Comparison of ENCODE assay signal across 30 cellular contexts in the genomic region with DNA sequence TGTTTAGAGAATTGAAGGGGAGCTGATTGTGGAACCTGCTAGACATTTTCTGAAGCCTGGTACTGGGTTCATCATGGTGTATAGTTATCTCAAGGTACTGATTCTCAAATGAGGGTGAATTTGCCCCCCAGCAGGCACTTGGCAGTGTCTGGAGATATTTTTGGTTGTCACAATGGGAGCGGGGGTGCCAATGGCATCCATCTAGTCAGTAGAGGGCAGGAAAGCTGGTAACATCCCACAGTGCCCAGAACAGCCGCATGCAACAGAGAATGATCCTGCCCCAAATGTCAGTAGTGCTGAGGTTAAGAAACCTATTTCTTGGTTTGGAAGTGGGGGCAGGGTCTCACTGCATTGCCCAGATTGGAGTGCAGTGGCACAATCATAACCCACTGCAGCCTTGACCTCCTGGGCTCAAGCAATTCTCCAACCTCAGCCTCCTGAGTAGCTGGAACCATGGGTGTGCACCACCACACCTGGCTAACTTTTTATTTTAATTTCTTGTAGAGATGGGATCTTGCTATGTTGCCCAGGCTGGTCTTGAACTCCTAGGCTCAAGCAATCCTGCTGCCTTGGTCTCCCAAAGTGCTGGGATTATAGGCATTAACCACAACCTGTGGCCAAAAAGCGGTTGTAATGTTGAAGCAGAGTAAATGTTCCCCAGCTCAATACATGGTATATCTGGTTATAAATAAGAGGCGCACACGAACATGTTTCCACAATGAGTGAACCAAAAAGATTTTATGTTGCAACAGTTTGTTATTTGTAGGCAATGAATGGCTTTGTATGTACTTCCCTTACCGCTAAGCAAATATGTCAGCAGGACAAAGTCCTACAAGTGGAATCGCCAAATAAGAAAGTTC.
"Had no signal": no experiment of that assay in that cellular context is flagged by ENCODE, and none has a peak within 500 bp of the region (broad histone marks: within the 10 kb centered on the region; RNA-seq: fewer than 3 reads in every experiment).

No MANE protein-coding gene starts in this region.

- H3K36me3 ChIP-seq: neutrophil, pancreas, prostate gland, spleen, suprapubic skin, tibial artery, transverse colon, upper lobe of right lung, uterus had no signal

- H3K4me2 ChIP-seq: smooth muscle cell had no signal

- H3K4me3 Mint-ChIP-seq: naive thymus-derived CD8-positive, alpha-beta T cell; natural killer cell treated with Interleukin-12 subunit alpha and Interleukin-12 subunit beta and Interleukin-15 and Interleukin-18, amount 100 ng/mL, for 72 hours; nephron progenitor cell; neural crest cell; stimulated activated memory B cell treated with anti-CD40 and anti-IgM and Interleukin-4, amounts not matched to agents 10 μg/mL and 1 μg/mL and 100 μg/mL, for 72 hours; stimulated activated naive CD8-positive, alpha-beta T cell treated with anti-CD3 and anti-CD28 coated beads, Interleukin-15, amount 100 ng/mL, for 72 hours; type B pancreatic cell had no signal

- H3K4me1 ChIP-seq: pancreas, prostate gland, spleen, suprapubic skin, testis, tibial artery, transverse colon, upper lobe of right lung, uterus had no signal

- H3K27ac Mint-ChIP-seq: naive thymus-derived CD8-positive, alpha-beta T cell; natural killer cell treated with Interleukin-12 subunit alpha and Interleukin-12 subunit beta and Interleukin-15 and Interleukin-18, amount 100 ng/mL, for 72 hours; nephron progenitor cell; stimulated activated memory B cell treated with anti-CD40 and anti-IgM and Interleukin-4, amounts not matched to agents 10 μg/mL and 1 μg/mL and 100 μg/mL, for 72 hours; stimulated activated naive CD8-positive, alpha-beta T cell treated with anti-CD3 and anti-CD28 coated beads, Interleukin-15, amount 100 ng/mL, for 72 hours; type B pancreatic cell had no signal

- ATAC-seq: naive thymus-derived CD8-positive, alpha-beta T cell; natural killer cell treated with Interleukin-12 subunit alpha and Interleukin-12 subunit beta and Interleukin-15 and Interleukin-18, amount 100 ng/mL, for 72 hours; pancreas; right cardiac atrium; sciatic nerve; stimulated activated memory B cell treated with anti-CD40 and anti-IgM and Interleukin-4, amounts not matched to agents 10 μg/mL and 1 μg/mL and 100 μg/mL, for 72 hours; stimulated activated naive CD8-positive, alpha-beta T cell treated with anti-CD3 and anti-CD28 coated beads, Interleukin-15, amount 100 ng/mL, for 72 hours; stimulated activated naive CD8-positive, alpha-beta T cell treated with anti-CD3 and anti-CD28 coated beads, Interleukin-15, Interleukin-2, amounts not matched to agents 100 U/mL and 50 U/mL, for 24 hours; upper lobe of right lung had no signal

- DNase-seq: naive thymus-derived CD8-positive, alpha-beta T cell; nephron progenitor cell; nucleus accumbens; pancreas; right cardiac atrium; spleen; stimulated activated CD4-positive, alpha-beta T cell treated with anti-CD3 and anti-CD28 coated beads, Interleukin-12 subunit alpha, Interleukin-12 subunit beta, amount 100 ng/mL, for 4 hours; stimulated activated CD4-positive, alpha-beta T cell treated with anti-CD3 and anti-CD28 coated beads, Interleukin-1b, Interleukin-23, amount 100 ng/mL, for 48 hours; stimulated activated CD4-positive, alpha-beta T cell treated with anti-CD3 and anti-CD28 coated beads, Interleukin-4, amount 100 ng/mL, for 1 hour; stimulated activated CD4-positive, alpha-beta T cell treated with anti-CD3 and anti-CD28 coated beads, Interleukin-4, amount 100 ng/mL, for 4 hours; stimulated activated CD8-positive, alpha-beta memory T cell treated with anti-CD3 and anti-CD28 coated beads, Interleukin-4, amount 100 ng/mL, for 48 hours; stimulated activated naive CD4-positive, alpha-beta T cell; stimulated activated naive CD8-positive, alpha-beta T cell treated with anti-CD3 and anti-CD28 coated beads, Interleukin-15, amount 100 ng/mL, for 72 hours; stimulated activated naive CD8-positive, alpha-beta T cell treated with anti-CD3 and anti-CD28 coated beads, Interleukin-15, Interleukin-2, amounts not matched to agents 100 U/mL and 50 U/mL, for 24 hours; substantia nigra; testis; tibial artery; transverse colon; upper lobe of right lung; uterus had no signal

- H3K4me3 ChIP-seq: pancreas, prostate gland, skin epidermis, smooth muscle cell, spleen, suprapubic skin, testis, tibial artery, transverse colon, upper lobe of right lung, uterus had no signal

- FAIRE-seq: pancreas had no signal

- H3K27me3 ChIP-seq: neutrophil, pancreas, testis, tibial artery, transverse colon, upper lobe of right lung, uterus had no signal

- H3K4me1 Mint-ChIP-seq: naive thymus-derived CD8-positive, alpha-beta T cell; nephron progenitor cell; neural crest cell; stimulated activated memory B cell treated with anti-CD40 and anti-IgM and Interleukin-4, amounts not matched to agents 10 μg/mL and 1 μg/mL and 100 μg/mL, for 72 hours; stimulated activated naive CD8-positive, alpha-beta T cell treated with anti-CD3 and anti-CD28 coated beads, Interleukin-15, amount 100 ng/mL, for 72 hours had no signal

- H3K36me3 Mint-ChIP-seq: naive thymus-derived CD8-positive, alpha-beta T cell; natural killer cell treated with Interleukin-12 subunit alpha and Interleukin-12 subunit beta and Interleukin-15 and Interleukin-18, amount 100 ng/mL, for 72 hours; stimulated activated memory B cell treated with anti-CD40 and anti-IgM and Interleukin-4, amounts not matched to agents 10 μg/mL and 1 μg/mL and 100 μg/mL, for 72 hours; type B pancreatic cell had no signal

- H3K27ac ChIP-seq: neutrophil, pancreas, prostate gland, skin epidermis, spleen, suprapubic skin, testis, tibial artery, transverse colon, upper lobe of right lung, uterus had no signal

- H3K9me3 Mint-ChIP-seq: naive thymus-derived CD8-positive, alpha-beta T cell; natural killer cell treated with Interleukin-12 subunit alpha and Interleukin-12 subunit beta and Interleukin-15 and Interleukin-18, amount 100 ng/mL, for 72 hours; nephron progenitor cell; neural crest cell; stimulated activated memory B cell treated with anti-CD40 and anti-IgM and Interleukin-4, amounts not matched to agents 10 μg/mL and 1 μg/mL and 100 μg/mL, for 72 hours; stimulated activated naive CD8-positive, alpha-beta T cell treated with anti-CD3 and anti-CD28 coated beads, Interleukin-15, amount 100 ng/mL, for 72 hours; type B pancreatic cell had no signal

- H3K9me3 ChIP-seq: neutrophil, pancreas, prostate gland, spleen, suprapubic skin, testis, tibial artery, transverse colon, upper lobe of right lung, uterus had no signal
